8 cellular contexts compared by ENCODE assay signal in the genomic region with DNA sequence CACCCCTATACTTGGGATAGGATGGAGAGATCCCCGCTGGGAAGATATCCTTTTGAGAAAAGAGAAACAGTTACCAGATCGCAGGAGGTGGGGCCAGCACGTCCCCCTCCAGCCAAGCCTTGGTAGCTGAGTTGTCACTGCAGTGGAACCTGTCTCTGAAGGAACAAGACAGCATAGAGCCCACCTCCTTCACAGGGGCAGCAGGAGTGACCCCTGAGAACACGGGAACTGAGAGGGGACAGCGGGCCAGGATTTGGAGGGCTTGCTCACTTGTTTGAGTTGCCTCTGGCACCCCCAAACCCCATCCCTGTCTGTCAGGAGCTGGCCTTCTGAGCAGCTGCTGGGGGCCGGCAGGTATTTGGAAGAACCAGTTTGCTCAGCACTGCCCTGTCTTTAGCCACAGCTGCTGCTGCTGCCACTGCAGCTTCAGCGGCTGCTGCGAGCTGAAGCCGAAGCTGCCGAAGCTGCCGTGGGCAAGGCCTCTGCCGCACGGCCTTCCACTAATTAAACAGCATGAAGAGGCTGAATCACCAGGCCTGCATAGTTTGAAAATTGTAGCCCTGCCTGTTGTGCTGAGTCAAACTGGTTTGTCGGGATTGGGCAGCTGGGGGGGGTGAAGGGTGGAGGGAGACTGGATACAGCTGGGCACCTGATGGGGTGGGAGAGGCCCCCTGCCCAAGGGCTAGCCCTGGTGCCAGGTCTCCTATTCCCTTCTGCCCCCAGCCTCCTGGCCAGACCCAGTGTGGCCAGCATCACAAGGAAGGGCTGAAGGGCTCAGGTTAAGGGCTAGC. TPM values are rescaled to one million over a fixed set of nuclear protein-coding genes. Genes with fewer than 3 reads are reported as not detected.
A peak's percentile ranks its signal among the peaks of the same experiment; 100 is the strongest.
DNase-seq lines count a peak whose midpoint lies in the region; ATAC-seq and TF ChIP-seq lines count a peak whose summit lies in the region.

No MANE protein-coding gene starts in this region.

- H3K4me3 Mint-ChIP-seq in chondrocyte (ENCODE audit: unreplicated experiment) (no peak overlapping the region), nephron (peak overlapping the region; percentile 95 to 96 (median 96))
- no peak overlapping the region for H3K4me3 Mint-ChIP-seq in naive thymus-derived CD8-positive, alpha-beta T cell

- H3K27me3 ChIP-seq in BE2C = no peaks in the 10 kb centered on the region

- no peaks in the 10 kb centered on the region for H3K9me3 ChIP-seq in BE2C

- H3K9me3 Mint-ChIP-seq in chondrocyte (ENCODE audit: low read depth) (no peaks in the 10 kb centered on the region), nephron (no peaks in the 10 kb centered on the region)
- no peaks in the 10 kb centered on the region for H3K9me3 Mint-ChIP-seq in naive thymus-derived CD8-positive, alpha-beta T cell

- no peak for ATAC-seq in naive thymus-derived CD8-positive, alpha-beta T cell
- no peak for ATAC-seq in GM18505 (IDR thresholded peaks at IDR 0.05; ENCODE audit: unreplicated experiment)

- POLR2A ChIA-PET in naive thymus-derived CD8-positive, alpha-beta T cell (lab: Charles Lee) = no interaction called here

- H3K27me3 Mint-ChIP-seq in chondrocyte (ENCODE audit: low read depth) = peaks cover 3% of the 10 kb centered on the region
- peaks cover 10% of the 10 kb centered on the region for H3K27me3 Mint-ChIP-seq in nephron (ENCODE audit: low read depth)
- peaks cover 19 to 49% (median 31%) of the 10 kb centered on the region in 5 donors for H3K27me3 Mint-ChIP-seq in naive thymus-derived CD8-positive, alpha-beta T cell

- no peaks in the 10 kb centered on the region for H3K36me3 ChIP-seq in BE2C

- H3K4me1 Mint-ChIP-seq in chondrocyte (ENCODE audit: low read depth) (peaks cover 65% of the 10 kb centered on the region), nephron (peaks cover 73% of the 10 kb centered on the region)
- peaks cover 14 to 32% (median 20%) of the 10 kb centered on the region in 4 donors for H3K4me1 Mint-ChIP-seq in naive thymus-derived CD8-positive, alpha-beta T cell

- no peak for TF ChIP-seq POLR2A in GM18505 (IDR thresholded peaks at IDR 0.05; ENCODE audit: borderline replicate concordance, extremely low read depth, insufficient read depth, insufficient read length)

- peaks cover 29% of the 10 kb centered on the region for H3K4me1 ChIP-seq in BE2C

- TF ChIP-seq CTCF in BE2C (IDR thresholded peaks at IDR 0.05; ENCODE audit: low read depth, low read length) (no peak), chondrocyte (IDR thresholded peaks at IDR 0.05) (no peak), nephron (IDR thresholded peaks at IDR 0.05; ENCODE audit: unreplicated experiment in 3 of 3) (no peak)

- H3K27ac Mint-ChIP-seq in chondrocyte (ENCODE audit: unreplicated experiment) (peak overlapping the region; percentile 45), nephron (peak overlapping the region; percentile 69 to 90 (median 80))
- peak overlapping the region in 1 of 10 donors; percentile 53 for H3K27ac Mint-ChIP-seq in naive thymus-derived CD8-positive, alpha-beta T cell

- H3K36me3 Mint-ChIP-seq in chondrocyte (ENCODE audit: low read depth) = no peaks in the 10 kb centered on the region
- no peaks in the 10 kb centered on the region for H3K36me3 Mint-ChIP-seq in nephron (ENCODE audit: low read depth)
- H3K36me3 Mint-ChIP-seq in naive thymus-derived CD8-positive, alpha-beta T cell = no peaks in the 10 kb centered on the region

- DNase-seq in BE2C (peak; percentile 68), NCI-H1105 (lab: John Stamatoyannopoulos, UW) (peak; percentile 30), chondrocyte (ENCODE audit: low spot score) (no peak), activated gamma-delta T cell treated with Interleukin-2 at 50 U/mL for 16 hours (no peak), HUDEP-2 (lab: John Stamatoyannopoulos, UW; ENCODE audit: unreplicated experiment in 76 of 76) (no peak)
- DNase-seq in naive thymus-derived CD8-positive, alpha-beta T cell = no peak

- peak overlapping the region; percentile 17; the same call in 1 of the 2 replicates for H3K4me3 ChIP-seq in BE2C (ENCODE audit: low read depth, low read length)

RNA-seq across cellular contexts. Expression of gene EPHB3, which starts 4.0 kb away (rescaled TPM):
- polyA plus RNA-seq in BE2C (2012; ENCODE audit: insufficient read depth, insufficient read length, low read depth) = 28.9 TPM
- total RNA-seq in chondrocyte = 7.2 to 11.6 TPM (median 7.5 TPM) in 3 replicates
- not detected for total RNA-seq in naive thymus-derived CD8-positive, alpha-beta T cell
- polyA plus RNA-seq in naive thymus-derived CD8-positive, alpha-beta T cell = under 1 TPM; 0.23 to 0.59 (median 0.55) TPM

Comparison
In these comparisons a context has a peak if more than half of its experiments do, and no peak if none do; other contexts are left out.
1. DNase-seq: peak in BE2C (single experiment) and NCI-H1105 (single experiment); none in chondrocyte (single experiment), naive thymus-derived CD8-positive, alpha-beta T cell (0 of 10), activated gamma-delta T cell treated with Interleukin-2 at 50 U/mL for 16 hours (single experiment) and HUDEP-2 (0 of 76).
2. H3K4me3 Mint-ChIP-seq: peak in nephron (3 of 3); none in chondrocyte (single experiment) and naive thymus-derived CD8-positive, alpha-beta T cell (0 of 10).